13 cellular contexts compared by ENCODE assay signal in genomic region chr2:223868005-223868404, GRCh38. TPM values are rescaled to one million over a fixed set of nuclear protein-coding genes. Genes with fewer than 3 reads are reported as not detected.
DNase-seq lines count a peak whose midpoint lies in the region; ATAC-seq, FAIRE-seq and TF ChIP-seq lines count a peak whose summit lies in the region.
"Had no signal": no experiment of that assay in that cellular context is flagged by ENCODE, and none has a peak within 500 bp of the region (broad histone marks: within the 10 kb centered on the region; RNA-seq: fewer than 3 reads in every experiment).

No MANE protein-coding gene starts in this region.

- no peak for TF ChIP-seq POLR2A in right lobe of liver (IDR thresholded peaks at IDR 0.05)
- TF ChIP-seq POLR2A in tibial nerve (IDR thresholded peaks at IDR 0.05): no peak

- H3K36me3 Mint-ChIP-seq in endodermal cell (ENCODE audit: low read depth): peaks cover 25% of the 10 kb centered on the region

- H3K4me3 Mint-ChIP-seq in endodermal cell: no peak overlapping the region
- H3K4me3 Mint-ChIP-seq: T-helper 1 cell treated with Interleukin-12 subunit alpha and Interleukin-12 subunit beta and Interleukin-4 antibody, amounts not matched to agents 30 μg/mL and 1 μg/mL, for 36 hours had no signal

- no peaks in the 10 kb centered on the region for H3K27me3 ChIP-seq in endodermal cell (ENCODE audit: control insufficient read depth, insufficient read depth, low read length, poor library complexity, severe bottlenecking)
- H3K27me3 ChIP-seq in right lobe of liver: no peaks in the 10 kb centered on the region
- no peaks in the 10 kb centered on the region for H3K27me3 ChIP-seq in tibial nerve
- H3K27me3 ChIP-seq: ascending aorta had no signal

- H3K4me3 ChIP-seq in endodermal cell (ENCODE audit: low read length) (no peak overlapping the region), right lobe of liver (no peak overlapping the region), tibial nerve (no peak overlapping the region)
- H3K4me3 ChIP-seq: ascending aorta had no signal

- 86 to 98% methylated on average over 2 to 3 of the region's 3 CpGs for WGBS in endodermal cell (ENCODE audit: insufficient coverage in 1 of 2, insufficient read length in 1 of 2), 2 experiments
- WGBS in right lobe of liver (ENCODE audit: insufficient coverage, low coverage, low lambda C conversion rate, missing lambda C conversion rate): 86% methylated on average over 1 of the region's 3 CpGs
- WGBS in tibial nerve, 2 donors: 91 to 97% methylated on average over 3 of the region's 3 CpGs

- H3K9me3 Mint-ChIP-seq in endodermal cell: no peaks in the 10 kb centered on the region
- H3K9me3 Mint-ChIP-seq: T-helper 1 cell treated with Interleukin-12 subunit alpha and Interleukin-12 subunit beta and Interleukin-4 antibody, amounts not matched to agents 30 μg/mL and 1 μg/mL, for 36 hours had no signal

- TF ChIP-seq EP300 in tibial nerve (IDR thresholded peaks at IDR 0.05): no peak

- intact Hi-C loops in right lobe of liver (cut with DNase I): no loop called here

- ATAC-seq in GM18909 (IDR thresholded peaks at IDR 0.05; ENCODE audit: poor library complexity, unreplicated experiment) (peak; percentile 79), HG02610 (IDR thresholded peaks at IDR 0.05; ENCODE audit: unreplicated experiment) (peak; percentile 79), right lobe of liver (no peak)

- H3K36me3 ChIP-seq in endodermal cell (ENCODE audit: control insufficient read depth, insufficient read depth, low read length) (peaks cover 22% of the 10 kb centered on the region), right lobe of liver (no peaks in the 10 kb centered on the region), tibial nerve (peaks cover 0 to 44% (median 0%) of the 10 kb centered on the region in 3 donors)

- no peaks in the 10 kb centered on the region for H3K4me1 Mint-ChIP-seq in endodermal cell

- H3K27me3 Mint-ChIP-seq in endodermal cell (ENCODE audit: insufficient read depth): no peaks in the 10 kb centered on the region

- peak; percentile 31 for FAIRE-seq in HTR-8/SVneo (lab: Jason Lieb, UNC)
- FAIRE-seq: endometrium had no signal

- H3K9me3 ChIP-seq in endodermal cell (ENCODE audit: control insufficient read depth, low read length) (no peaks in the 10 kb centered on the region), right lobe of liver (no peaks in the 10 kb centered on the region), tibial nerve (no peaks in the 10 kb centered on the region)
- H3K9me3 ChIP-seq: ascending aorta had no signal

- peak overlapping the region; percentile 34 for H3K27ac ChIP-seq in endodermal cell (ENCODE audit: low read depth, low read length)
- H3K27ac ChIP-seq in right lobe of liver: no peak overlapping the region
- no peak overlapping the region for H3K27ac ChIP-seq in tibial nerve
- H3K27ac ChIP-seq: ascending aorta had no signal

- DNase-seq in HTR-8/SVneo (ENCODE audit: insufficient read length, low spot score) (no peak), endodermal cell (no peak), right lobe of liver (no peak), tibial nerve (ENCODE audit: low spot score in 2 of 2) (no peak), cerebellum (ENCODE audit: low spot score) (no peak), C1 segment of cervical spinal cord (lab: John Stamatoyannopoulos, UW) (no peak)
- DNase-seq: activated T-cell treated with anti-CD3 and anti-CD28 coated beads for 4 hours, Kasumi-1 had no signal

- no peak overlapping the region for H3K27ac Mint-ChIP-seq in endodermal cell
- H3K27ac Mint-ChIP-seq: T-helper 1 cell treated with Interleukin-12 subunit alpha and Interleukin-12 subunit beta and Interleukin-4 antibody, amounts not matched to agents 30 μg/mL and 1 μg/mL, for 36 hours had no signal

- no peaks in the 10 kb centered on the region for H3K4me1 ChIP-seq in endodermal cell (ENCODE audit: control insufficient read depth, insufficient read depth, low read length)
- no peaks in the 10 kb centered on the region for H3K4me1 ChIP-seq in right lobe of liver
- H3K4me1 ChIP-seq in tibial nerve: no peaks in the 10 kb centered on the region
- H3K4me1 ChIP-seq: ascending aorta had no signal

- no peak overlapping the region for H3K9ac ChIP-seq in endodermal cell (ENCODE audit: extremely low read depth, low read length, poor library complexity, severe bottlenecking)

- TF ChIP-seq CTCF in endodermal cell (conservative IDR thresholded peaks at IDR 0.05) (no peak), right lobe of liver (IDR thresholded peaks at IDR 0.05) (no peak), tibial nerve (IDR thresholded peaks at IDR 0.05) (no peak)

RNA-seq across cellular contexts. Expression of gene AP1S3, which starts 30.6 kb away (rescaled TPM):
- 1 to 10 TPM; 5.6 to 6.9 TPM for total RNA-seq in endodermal cell
- polyA plus RNA-seq in endodermal cell (2013, experiment 1 of 2): 3.0 TPM
- 2.7 TPM for polyA plus RNA-seq in endodermal cell (2013, experiment 2 of 2)
- total RNA-seq in right lobe of liver: 10 to 100 TPM in 1 of 6 experiments, 1 to 10 TPM in 5; 1.3 to 12.7 (median 3.2) TPM
- total RNA-seq in tibial nerve: 1 to 10 TPM in 2 of 4 donors, under 1 TPM in 1, not detected in 1; 0.59 to 1.5 (median 1.0) TPM
- 26.6 TPM for total RNA-seq in cerebellum
- total RNA-seq: ascending aorta had no signal

Comparison
In these comparisons a context has a peak if more than half of its experiments do, and no peak if none do; other contexts are left out.
1. ATAC-seq: peak in GM18909 (single experiment) and HG02610 (single experiment); none in right lobe of liver (0 of 4).